Comparison of ENCODE assay signal across 8 cellular contexts in the genomic region with DNA sequence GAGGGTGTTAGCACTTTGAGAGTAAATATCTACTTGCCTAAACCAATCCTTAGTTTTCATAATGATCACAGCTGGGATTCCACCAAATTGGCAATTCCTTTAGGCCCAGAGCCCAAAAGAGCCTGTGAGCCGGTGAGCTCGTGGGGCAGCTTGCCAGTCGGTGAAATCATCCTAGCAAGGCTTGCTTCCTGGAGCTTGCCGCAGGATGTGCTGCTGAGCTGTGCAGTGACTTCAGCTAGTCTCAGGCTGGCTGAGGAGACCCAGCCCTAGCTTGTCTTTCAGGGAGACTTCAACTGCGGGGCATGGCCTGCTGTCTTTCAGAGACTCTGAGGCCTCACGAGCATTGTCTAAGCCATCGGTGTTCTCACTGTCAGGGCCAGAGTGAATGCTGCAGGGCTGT.
DNase-seq lines count a peak whose midpoint lies in the region; ATAC-seq and TF ChIP-seq lines count a peak whose summit lies in the region.

No MANE protein-coding gene starts in this region.

- H3K9me3 ChIP-seq in MM.1S (replicated peaks; ENCODE audit: insufficient read depth, low read length) = no peaks in the 10 kb centered on the region
- no peaks in the 10 kb centered on the region for H3K9me3 ChIP-seq in esophagus (ENCODE audit: control insufficient read depth in 2 of 2, insufficient read depth in 1 of 2, low read depth in 1 of 2, low read length in 1 of 2)
- H3K9me3 ChIP-seq in muscle layer of colon (ENCODE audit: low read length) = no peaks in the 10 kb centered on the region

- no peaks in the 10 kb centered on the region for H4K20me1 ChIP-seq in MM.1S (ENCODE audit: insufficient read depth, low read length)

- H2AFZ ChIP-seq in MM.1S (ENCODE audit: low read length) = no peak overlapping the region

- DNase-seq in A172 (ENCODE audit: low spot score) (peak; percentile 34), MM.1S (no peak), iPS-NIHi11 (ENCODE audit: low spot score) (no peak), SHP77 treated with DMSO at 0.1 percent for 48 hours (lab: John Stamatoyannopoulos, UW) (no peak), activated gamma-delta T cell treated with Interleukin-2 at 50 U/mL for 16 hours (no peak)

- TF ChIP-seq CTCF in MM.1S (IDR thresholded peaks at IDR 0.05; ENCODE audit: low read length) = no peak

- H3K27ac ChIP-seq in MM.1S (ENCODE audit: low read length) = peak overlapping the region; percentile 75
- H3K27ac ChIP-seq in esophagus (ENCODE audit: low read depth in 2 of 2, low read length in 1 of 2) = peak overlapping the region; percentile 11 to 66
- peak overlapping the region; percentile 21 for H3K27ac ChIP-seq in muscle layer of colon (ENCODE audit: low read depth, low read length)

- ATAC-seq in HG03457 (IDR thresholded peaks at IDR 0.05; ENCODE audit: unreplicated experiment) = no peak

- H3K4me1 ChIP-seq in MM.1S (ENCODE audit: low read length) (peaks cover 28% of the 10 kb centered on the region), esophagus (ENCODE audit: control insufficient read depth in 2 of 2, insufficient read depth in 2 of 2, low read length in 1 of 2) (peaks cover 10 to 14% of the 10 kb centered on the region in 2 donors), muscle layer of colon (ENCODE audit: insufficient read depth, low read length) (peaks cover 24% of the 10 kb centered on the region)

- 24 to 46% methylated on average over 7 of the region's 7 CpGs for WGBS in esophagus, 2 donors

- no peaks in the 10 kb centered on the region for H3K27me3 ChIP-seq in MM.1S (replicated peaks; ENCODE audit: insufficient read depth, low read length)
- no peaks in the 10 kb centered on the region for H3K27me3 ChIP-seq in esophagus (ENCODE audit: control insufficient read depth in 1 of 2, insufficient read depth in 2 of 2, low read length in 2 of 2)
- no peaks in the 10 kb centered on the region for H3K27me3 ChIP-seq in muscle layer of colon (ENCODE audit: control insufficient read depth in 1 of 2, insufficient read depth in 2 of 2, low read length in 2 of 2)

- no peaks in the 10 kb centered on the region for H3K9me2 ChIP-seq in MM.1S (replicated peaks; ENCODE audit: insufficient read depth, low read length)

- peak overlapping the region; percentile 0; the same call in 1 of the 2 replicates for H3K9ac ChIP-seq in MM.1S (ENCODE audit: low read length)
- peak overlapping the region; percentile 25 for H3K9ac ChIP-seq in muscle layer of colon (ENCODE audit: low read length)

- no peaks in the 10 kb centered on the region for H3K79me2 ChIP-seq in MM.1S (ENCODE audit: low read length)

- no peak overlapping the region for H3K4me3 ChIP-seq in MM.1S (ENCODE audit: low read length)
- H3K4me3 ChIP-seq in esophagus (ENCODE audit: low read depth in 1 of 2, low read length in 2 of 2) = no peak overlapping the region
- H3K4me3 ChIP-seq in muscle layer of colon (ENCODE audit: low read depth in 1 of 2, low read length in 2 of 2) = no peak overlapping the region

- peak overlapping the region; percentile 46 for H3K4me2 ChIP-seq in MM.1S (ENCODE audit: low read depth, low read length)

- peaks cover 20% of the 10 kb centered on the region for H3F3A ChIP-seq in MM.1S (ENCODE audit: insufficient read depth, low read length)

- no peaks in the 10 kb centered on the region for H3K36me3 ChIP-seq in MM.1S (replicated peaks; ENCODE audit: insufficient read depth, low read length)
- H3K36me3 ChIP-seq in esophagus (ENCODE audit: control insufficient read depth in 2 of 2, insufficient read depth in 2 of 2, low read length in 1 of 2) = peaks cover 0 to 11% of the 10 kb centered on the region in 2 donors
- H3K36me3 ChIP-seq in muscle layer of colon (ENCODE audit: insufficient read depth, low read length) = peaks cover 8% of the 10 kb centered on the region

Comparison
In these comparisons a context has a peak if more than half of its experiments do, and no peak if none do; other contexts are left out.
1. H3K27ac ChIP-seq: peak in every context shown above with its lines; median percentile 75 in MM.1S; 38 in esophagus; 21 in muscle layer of colon.